In the genomic region with DNA sequence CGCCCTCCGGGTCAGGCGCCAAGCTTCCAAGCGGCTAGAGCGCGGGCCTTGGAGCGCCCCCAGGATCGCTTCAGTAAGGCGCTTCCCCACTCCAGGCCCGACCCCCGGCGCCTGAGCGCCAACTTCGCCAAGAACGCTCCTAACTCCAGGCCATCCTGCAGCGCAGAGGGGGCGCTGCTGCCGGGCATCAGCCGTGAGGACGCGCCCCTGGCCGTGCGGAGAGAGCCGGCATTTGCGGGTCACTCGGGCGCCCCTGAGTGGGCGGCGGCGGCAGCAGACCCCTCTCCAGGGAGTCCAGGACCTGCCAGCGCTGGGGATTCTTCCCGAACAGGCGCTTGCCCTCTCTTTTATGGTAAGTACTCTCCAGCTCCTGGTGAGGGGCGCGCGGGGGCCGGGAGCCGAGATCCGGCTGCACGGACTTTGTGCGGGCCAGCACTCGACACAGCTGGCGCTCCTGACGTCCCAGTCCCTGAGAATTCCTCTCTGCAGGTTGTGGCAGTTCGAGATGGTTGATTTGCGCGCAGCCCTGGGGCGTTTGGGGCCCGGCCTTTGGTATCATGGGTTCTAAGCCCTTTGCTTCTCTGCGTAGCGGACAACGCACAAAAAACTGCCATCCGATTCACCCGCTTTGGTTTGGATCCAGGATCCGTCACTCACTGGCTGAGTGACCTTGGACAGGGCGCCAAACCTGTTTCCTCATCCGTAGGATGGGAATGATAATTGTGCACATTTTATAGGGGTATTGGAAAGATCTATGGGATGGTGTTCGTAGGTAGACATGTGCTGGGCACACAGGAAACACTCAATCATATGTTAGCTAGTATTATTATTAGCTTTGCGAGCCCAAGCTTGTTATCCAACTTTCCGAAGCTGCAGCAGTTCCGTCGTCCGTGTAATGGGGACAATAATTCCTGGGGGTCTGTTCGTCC, we compare ENCODE assay signal across 8 cellular contexts. TPM values are rescaled to one million over a fixed set of nuclear protein-coding genes. Genes with fewer than 3 reads are reported as not detected.
DNase-seq lines count a peak whose midpoint lies in the region; ATAC-seq and TF ChIP-seq lines count a peak whose summit lies in the region.

No MANE protein-coding gene starts in this region.

- no peak overlapping the region for H3K23ac ChIP-seq in trophoblast cell (ENCODE audit: low read length)

- H3K4ac ChIP-seq in trophoblast cell (ENCODE audit: low read depth, low read length), result peak overlapping the region; percentile 90

- peaks cover 2% of the 10 kb centered on the region for H3K4me1 ChIP-seq in NT2/D1 (ENCODE audit: insufficient read depth, insufficient read length)
- H3K4me1 ChIP-seq in trophoblast cell (ENCODE audit: control insufficient read depth in 1 of 2, insufficient read depth in 2 of 2, low read length in 2 of 2), result peaks cover 13 to 26% of the 10 kb centered on the region in 2 experiments

- H3K18ac ChIP-seq in trophoblast cell (ENCODE audit: low read length), result peak overlapping the region; percentile 73

- H3K79me1 ChIP-seq in trophoblast cell (ENCODE audit: low read length), result peaks cover 16% of the 10 kb centered on the region

- DNase-seq in Daoy (ENCODE audit: low read depth) (peak; percentile 26), NT2/D1 (ENCODE audit: low read depth, low spot score) (no peak), foreskin fibroblast (peak; percentile 4 to 45), trophoblast cell (no peak), middle frontal gyrus (ENCODE audit: extremely low spot score, low spot score) (no peak), NCI-H226 (no peak), NCI-H2029 (lab: John Stamatoyannopoulos, UW) (no peak)

- H4K91ac ChIP-seq in trophoblast cell (ENCODE audit: low read depth, low read length), result peak overlapping the region; percentile 82

- H3K36me3 ChIP-seq in NT2/D1 (ENCODE audit: insufficient read depth, insufficient read length, low read length) (peaks cover 10% of the 10 kb centered on the region), trophoblast cell (ENCODE audit: control insufficient read depth in 1 of 2, insufficient read depth in 2 of 2, low read length in 2 of 2) (no peaks in the 10 kb centered on the region)

- peaks cover 21% of the 10 kb centered on the region for H3K79me2 ChIP-seq in trophoblast cell (ENCODE audit: control insufficient read depth, insufficient read depth, low read length, poor library complexity)

- peak overlapping the region; percentile 68 for H3K14ac ChIP-seq in trophoblast cell (ENCODE audit: low read length)

- H3K9ac ChIP-seq in NT2/D1 (ENCODE audit: insufficient read length, low read depth) (peak overlapping the region; percentile 87), trophoblast cell (ENCODE audit: low read length) (peak overlapping the region; percentile 76)

- H4K8ac ChIP-seq in trophoblast cell (ENCODE audit: low read depth, low read length), result peak overlapping the region; percentile 57

- peak overlapping the region; percentile 35 for H4K12ac ChIP-seq in trophoblast cell (ENCODE audit: low read depth, low read length)

- peak overlapping the region; percentile 81 for H3K27ac ChIP-seq in trophoblast cell (ENCODE audit: low read depth, low read length)

- H3K9me3 ChIP-seq in NT2/D1 (ENCODE audit: insufficient read depth, low read length) (peaks cover 5% of the 10 kb centered on the region; the same call in 1 of the 2 replicates), trophoblast cell (ENCODE audit: insufficient read depth, low read depth, low read length) (peaks cover 3% of the 10 kb centered on the region)

- H2AFZ ChIP-seq in trophoblast cell (ENCODE audit: insufficient read depth, low read length, poor library complexity), result peak overlapping the region; percentile 43

- H3K4me2 ChIP-seq in trophoblast cell (ENCODE audit: low read length), result peak overlapping the region; percentile 97

- H3K4me3 ChIP-seq in NT2/D1 (ENCODE audit: insufficient read length, low read depth), result peak overlapping the region; percentile 64
- H3K4me3 ChIP-seq in foreskin fibroblast (ENCODE audit: low read depth in 1 of 2, low read length in 2 of 2), result peak overlapping the region; percentile 17 to 35
- peak overlapping the region; percentile 82 for H3K4me3 ChIP-seq in trophoblast cell (ENCODE audit: low read depth, low read length)

- H3K27me3 ChIP-seq in NT2/D1 (ENCODE audit: insufficient read depth, insufficient read length) (peaks cover 21% of the 10 kb centered on the region), trophoblast cell (ENCODE audit: insufficient read depth, low read length) (no peaks in the 10 kb centered on the region)

- no peak for ATAC-seq in GM18517 (IDR thresholded peaks at IDR 0.05; ENCODE audit: unreplicated experiment)

- H2BK5ac ChIP-seq in trophoblast cell (ENCODE audit: low read depth, low read length, poor library complexity), result peak overlapping the region; percentile 75

- H2AK5ac ChIP-seq in trophoblast cell (ENCODE audit: low read length), result no peak overlapping the region

- H2BK12ac ChIP-seq in trophoblast cell (ENCODE audit: low read length), result peak overlapping the region; percentile 42

- peak overlapping the region; percentile 69 for H2BK120ac ChIP-seq in trophoblast cell (ENCODE audit: insufficient read depth, low read length, poor library complexity)

- no peak for TF ChIP-seq CTCF in foreskin fibroblast (IDR thresholded peaks at IDR 0.05; ENCODE audit: low read depth, low read length)

- no CpG with 5 or more reads among the region's 64 CpGs for WGBS in trophoblast cell (ENCODE audit: extremely low coverage, insufficient coverage, insufficient read length)

RNA-seq across cellular contexts. Expression of a gene that starts 0.8 kb away (rescaled TPM):
- total RNA-seq in Daoy (2014; rRNA removed; shearing (Covaris generic)), result 2.3 and 2.4 TPM in 2 replicates
- 19.8 and 20.9 TPM in 2 replicates for polyA plus RNA-seq in trophoblast cell (2013)

Comparison
In these comparisons a context has a peak if more than half of its experiments do, and no peak if none do; other contexts are left out.
1. DNase-seq: peak in Daoy (single experiment) and foreskin fibroblast (2 of 2); none in NT2/D1 (single experiment), trophoblast cell (0 of 2), middle frontal gyrus (single experiment), NCI-H226 (single experiment) and NCI-H2029 (single experiment).
2. H3K4me3 ChIP-seq: peak in every context shown above with its lines; median percentile 82 in trophoblast cell; 64 in NT2/D1; 26 in foreskin fibroblast.